Comparison of ENCODE assay signal across 26 cellular contexts in the genomic region with DNA sequence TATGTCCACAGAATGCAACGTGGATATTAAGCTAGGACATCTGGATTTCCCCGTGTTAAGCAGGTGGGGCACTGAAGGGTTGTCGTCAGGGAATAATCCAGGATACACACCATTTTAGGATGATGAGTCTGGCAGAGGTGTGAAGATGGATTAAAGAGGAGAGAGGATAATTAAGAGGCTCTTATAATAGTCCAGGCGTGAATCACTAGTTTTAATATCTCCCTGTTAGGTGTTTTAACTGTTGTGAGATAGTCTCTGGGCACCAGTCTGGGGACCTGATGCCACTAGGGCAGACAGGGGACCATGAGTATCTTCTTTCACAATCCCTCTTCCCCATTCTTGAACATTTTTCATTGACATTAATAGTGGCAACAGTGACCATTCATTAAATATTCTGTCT.
"Had no signal": no experiment of that assay in that cellular context is flagged by ENCODE, and none has a peak within 500 bp of the region (broad histone marks: within the 10 kb centered on the region; RNA-seq: fewer than 3 reads in every experiment).

No MANE protein-coding gene starts in this region.

- H3K36me3 ChIP-seq: stomach, suprapubic skin, thoracic aorta, thyroid gland, tibial artery, tibial nerve, transverse colon, upper lobe of left lung, upper lobe of right lung, uterus, vagina had no signal

- H3K27ac ChIP-seq: stomach, suprapubic skin, testis, thoracic aorta, thyroid gland, tibial artery, tibial nerve, transverse colon, upper lobe of left lung, upper lobe of right lung, uterus, vagina had no signal

- H3K4me1 ChIP-seq: stomach, suprapubic skin, testis, thyroid gland, tibial artery, tibial nerve, transverse colon, upper lobe of left lung, upper lobe of right lung, uterus, vagina had no signal

- DNase-seq: stimulated activated CD4-positive, alpha-beta T cell treated with anti-CD3 and anti-CD28 coated beads, Interleukin-2, amount 100 ng/mL, for 48 hours; stimulated activated CD4-positive, alpha-beta T cell treated with anti-CD3 and anti-CD28 coated beads, Interleukin-4, amount 100 ng/mL, for 1 hour; stimulated activated CD4-positive, alpha-beta T cell treated with anti-CD3 and anti-CD28 coated beads, Interleukin-4, amount 100 ng/mL, for 24 hours; stimulated activated CD4-positive, alpha-beta T cell treated with anti-CD3 and anti-CD28 coated beads, Interleukin-4, amount 100 ng/mL, for 4 hours; stimulated activated CD8-positive, alpha-beta memory T cell treated with anti-CD3 and anti-CD28 coated beads, Interleukin-4, amount 100 ng/mL, for 48 hours; stimulated activated naive B cell treated with anti-CD40 and anti-IgM and Interleukin-4, amounts not matched to agents 10 μg/mL and 1 μg/mL and 100 μg/mL, for 72 hours; stimulated activated naive CD4-positive, alpha-beta T cell; stimulated activated naive CD4-positive, alpha-beta T cell treated with Interleukin-2 at 50 U/mL for 16 hours; stimulated activated naive CD8-positive, alpha-beta T cell treated with anti-CD3 and anti-CD28 coated beads, Interleukin-15, amount 100 ng/mL, for 72 hours; stimulated activated naive CD8-positive, alpha-beta T cell treated with anti-CD3 and anti-CD28 coated beads, Interleukin-15, Interleukin-2, amounts not matched to agents 100 U/mL and 50 U/mL, for 24 hours; stomach; substantia nigra; testis; thyroid gland; tibial artery; transverse colon; trophoblast cell; upper lobe of left lung; upper lobe of right lung; uterus had no signal

- H3K9me3 ChIP-seq: suprapubic skin, testis, thyroid gland, tibial artery, transverse colon, upper lobe of left lung, upper lobe of right lung, uterus, vagina had no signal

- ATAC-seq: stimulated activated effector memory CD8-positive, alpha-beta T cell treated with anti-CD3 and anti-CD28 coated beads, Interleukin-12 subunit alpha, Interleukin-12 subunit beta, amount 100 ng/mL, for 72 hours; stimulated activated memory B cell treated with anti-CD40 and anti-IgM and Interleukin-4, amounts not matched to agents 10 μg/mL and 1 μg/mL and 100 μg/mL, for 72 hours; stimulated activated naive B cell treated with anti-CD40 and anti-IgM and Interleukin-4, amounts not matched to agents 10 μg/mL and 1 μg/mL and 100 μg/mL, for 72 hours; stimulated activated naive CD8-positive, alpha-beta T cell treated with anti-CD3 and anti-CD28 coated beads, Interleukin-15, amount 100 ng/mL, for 72 hours; stimulated activated naive CD8-positive, alpha-beta T cell treated with anti-CD3 and anti-CD28 coated beads, Interleukin-15, Interleukin-2, amounts not matched to agents 100 U/mL and 50 U/mL, for 24 hours; upper lobe of right lung had no signal

- H3K27me3 ChIP-seq: testis, thyroid gland, tibial nerve, transverse colon, upper lobe of left lung, upper lobe of right lung, uterus, vagina had no signal

- H3K4me3 ChIP-seq: stomach, suprapubic skin, testis, thoracic aorta, thyroid gland, tibial artery, tibial nerve, transverse colon, upper lobe of left lung, upper lobe of right lung, uterus, vagina had no signal
